In genomic region chr13:45544520-45544919, GRCh38 we compare ENCODE assay signal across 20 cellular contexts.
A peak's percentile ranks its signal among the peaks of the same experiment; 100 is the strongest.
DNase-seq lines count a peak whose midpoint lies in the region; ATAC-seq and TF ChIP-seq lines count a peak whose summit lies in the region.
"Had no signal": no experiment of that assay in that cellular context is flagged by ENCODE, and none has a peak within 500 bp of the region (broad histone marks: within the 10 kb centered on the region; RNA-seq: fewer than 3 reads in every experiment).

No MANE protein-coding gene starts in this region.

- no peak overlapping the region for H3K23ac ChIP-seq in mesendoderm (ENCODE audit: low read length)

- no peak overlapping the region for H4K5ac ChIP-seq in mesendoderm (ENCODE audit: low read length)

- no peaks in the 10 kb centered on the region for H3K36me3 Mint-ChIP-seq in activated CD4-positive, alpha-beta T cell treated with anti-CD3 and anti-CD28 coated beads for 36 hours (ENCODE audit: low read depth)
- H3K36me3 Mint-ChIP-seq: CD4-positive, CD25-positive, alpha-beta regulatory T cell had no signal

- no peak overlapping the region for H3K4me2 ChIP-seq in Karpas-422 (ENCODE audit: low read depth, low read length, poor library complexity, severe bottlenecking)
- H3K4me2 ChIP-seq in mesendoderm (ENCODE audit: low read length), result no peak overlapping the region

- no peak overlapping the region for H3K4ac ChIP-seq in mesendoderm (ENCODE audit: low read depth, low read length)

- no peaks in the 10 kb centered on the region for H3K9me2 ChIP-seq in Karpas-422 (replicated peaks; ENCODE audit: insufficient read depth, low read length)

- no peak overlapping the region for H4K8ac ChIP-seq in mesendoderm (ENCODE audit: low read depth, low read length)

- H2BK5ac ChIP-seq in mesendoderm (ENCODE audit: low read length), result no peak overlapping the region

- peak; percentile 47 for ATAC-seq in activated CD4-positive, alpha-beta T cell treated with anti-CD3 and anti-CD28 coated beads for 36 hours
- ATAC-seq in mucosa of descending colon (no peak), HG03432 (IDR thresholded peaks at IDR 0.05; ENCODE audit: unreplicated experiment) (no peak)
- ATAC-seq: K562, Right ventricle myocardium inferior had no signal

- H3K27ac Mint-ChIP-seq in activated CD4-positive, alpha-beta T cell treated with anti-CD3 and anti-CD28 coated beads for 36 hours, result no peak overlapping the region
- H3K27ac Mint-ChIP-seq: HFFc6 had no signal

- H3K9ac ChIP-seq in Karpas-422 (ENCODE audit: low read length) (no peak overlapping the region), mesendoderm (ENCODE audit: low read length) (no peak overlapping the region)

- H3K4me3 ChIP-seq in Karpas-422 (ENCODE audit: low read length) (no peak overlapping the region), WERI-Rb-1 (ENCODE audit: low read depth, low read length) (no peak overlapping the region), mesendoderm (ENCODE audit: low read length) (no peak overlapping the region), mucosa of descending colon (no peak overlapping the region)
- H3K4me3 ChIP-seq: K562 had no signal

- POLR2A ChIA-PET in activated CD4-positive, alpha-beta T cell treated with anti-CD3 and anti-CD28 coated beads for 36 hours (lab: Charles Lee), result no interaction called here

- no peaks in the 10 kb centered on the region for H3K9me3 Mint-ChIP-seq in activated CD4-positive, alpha-beta T cell treated with anti-CD3 and anti-CD28 coated beads for 36 hours (ENCODE audit: low read depth)
- H3K9me3 Mint-ChIP-seq: CD4-positive, CD25-positive, alpha-beta regulatory T cell; HFFc6 had no signal

- no peak overlapping the region for H3K27ac ChIP-seq in Karpas-422 (ENCODE audit: low read length)
- no peak overlapping the region for H3K27ac ChIP-seq in WERI-Rb-1
- H3K27ac ChIP-seq in mesendoderm (ENCODE audit: low read depth, low read length), result no peak overlapping the region

- H3K27me3 Mint-ChIP-seq in activated CD4-positive, alpha-beta T cell treated with anti-CD3 and anti-CD28 coated beads for 36 hours, result no peaks in the 10 kb centered on the region

- no peak for DNase-seq in activated CD4-positive, alpha-beta T cell treated with anti-CD3 and anti-CD28 coated beads for 36 hours
- no peak for DNase-seq in activated CD4-positive, alpha-beta T cell treated with anti-CD3 and anti-CD28 coated beads, Interleukin-2, amount 50 U/mL, for 1 hour
- DNase-seq in Karpas-422 (peak; percentile 35), WERI-Rb-1 (no peak), mesendoderm (peak; percentile 25), mucosa of descending colon (no peak), NCI-H2227 treated with DMSO at 0.1 percent for 48 hours (lab: John Stamatoyannopoulos, UW) (no peak)
- DNase-seq: 8988T; CD4-positive, CD25-positive, alpha-beta regulatory T cell; COR-L47; GF-D8; GOT3; HFFc6; MV-4-11; NCI-H1694 treated with DMSO at 0.1 percent for 48 hours; NCI-H226; SW 1271 had no signal

- no peak overlapping the region for H2BK15ac ChIP-seq in mesendoderm (replicated peaks; ENCODE audit: low read depth)

- no peak overlapping the region for H3K18ac ChIP-seq in mesendoderm (ENCODE audit: low read length)

- H2AFZ ChIP-seq in Karpas-422 (ENCODE audit: low read length), result no peak overlapping the region

- H2AK5ac ChIP-seq in mesendoderm (ENCODE audit: low read length), result no peak overlapping the region

- no peak overlapping the region for H3K4me3 Mint-ChIP-seq in activated CD4-positive, alpha-beta T cell treated with anti-CD3 and anti-CD28 coated beads for 36 hours
- H3K4me3 Mint-ChIP-seq: CD4-positive, CD25-positive, alpha-beta regulatory T cell; HFFc6 had no signal

- H4K20me1 ChIP-seq in Karpas-422 (ENCODE audit: insufficient read depth, low read depth, low read length), result 0 out of 2 replicates have a peak, but pooled peaks cover 6% of the 10 kb centered on the region

- H3K36me3 ChIP-seq in Karpas-422 (ENCODE audit: insufficient read depth, low read length) (no peaks in the 10 kb centered on the region), WERI-Rb-1 (no peaks in the 10 kb centered on the region), mesendoderm (ENCODE audit: control insufficient read depth, insufficient read depth, low read length) (no peaks in the 10 kb centered on the region), mucosa of descending colon (ENCODE audit: low read depth) (no peaks in the 10 kb centered on the region)

- intact Hi-C loops in activated CD4-positive, alpha-beta T cell treated with anti-CD3 and anti-CD28 coated beads for 36 hours (cut with DNase I, micrococcal nuclease), result no loop called here
- intact Hi-C loops in mucosa of descending colon (cut with DNase I, micrococcal nuclease), result no loop called here

- H3K4me1 Mint-ChIP-seq in activated CD4-positive, alpha-beta T cell treated with anti-CD3 and anti-CD28 coated beads for 36 hours, result no peaks in the 10 kb centered on the region

- no peaks in the 10 kb centered on the region for H3K79me1 ChIP-seq in mesendoderm (ENCODE audit: low read length)

- CTCF ChIA-PET in activated CD4-positive, alpha-beta T cell treated with anti-CD3 and anti-CD28 coated beads for 36 hours (lab: Charles Lee), result interaction anchor here (0.6 kb wide), 1 partner anchor 10 kb away, joined by 3 read pairs; no protein-coding TSS in a partner anchor

- no CpG with 5 or more reads among the region's 2 CpGs for WGBS in mesendoderm (ENCODE audit: extremely low coverage, insufficient coverage, low lambda C conversion rate)

- H3K9me3 ChIP-seq in Karpas-422 (ENCODE audit: low read length), result no peaks in the 10 kb centered on the region
- no peaks in the 10 kb centered on the region for H3K9me3 ChIP-seq in WERI-Rb-1 (ENCODE audit: severe bottlenecking)
- no peaks in the 10 kb centered on the region for H3K9me3 ChIP-seq in mucosa of descending colon

- H3K79me2 ChIP-seq in Karpas-422 (ENCODE audit: low read length) (no peaks in the 10 kb centered on the region), mesendoderm (ENCODE audit: control insufficient read depth, insufficient read depth, low read length) (no peaks in the 10 kb centered on the region)

- no peak overlapping the region for H3K56ac ChIP-seq in mesendoderm (ENCODE audit: low read length)

- H2BK120ac ChIP-seq in mesendoderm (ENCODE audit: low read depth, low read length), result no peak overlapping the region

- H3K27me3 ChIP-seq in Karpas-422 (ENCODE audit: low read length) (no peaks in the 10 kb centered on the region), WERI-Rb-1 (ENCODE audit: insufficient read depth, low read depth, severe bottlenecking) (no peaks in the 10 kb centered on the region), mesendoderm (ENCODE audit: insufficient read depth, low read length, poor library complexity) (no peaks in the 10 kb centered on the region)

- peaks cover 10% of the 10 kb centered on the region for H3K4me1 ChIP-seq in Karpas-422 (ENCODE audit: low read length)
- no peaks in the 10 kb centered on the region for H3K4me1 ChIP-seq in mesendoderm (ENCODE audit: control insufficient read depth, low read depth, low read length)
- H3K4me1 ChIP-seq in mucosa of descending colon (ENCODE audit: low read depth), result no peaks in the 10 kb centered on the region

- TF ChIP-seq CTCF in WERI-Rb-1 (IDR thresholded peaks at IDR 0.05; ENCODE audit: low read depth, low read length), result 0 out of 2 replicates have a peak, but pooled peaks have one; percentile 18
- no peak for TF ChIP-seq CTCF in mucosa of descending colon (IDR thresholded peaks at IDR 0.05)

Comparison
In these comparisons a context has a peak if more than half of its experiments do, and no peak if none do; other contexts are left out.
1. DNase-seq: peak in Karpas-422 (single experiment) and mesendoderm (single experiment); none in activated CD4-positive, alpha-beta T cell treated with anti-CD3 and anti-CD28 coated beads for 36 hours (single experiment), activated CD4-positive, alpha-beta T cell treated with anti-CD3 and anti-CD28 coated beads, Interleukin-2, amount 50 U/mL, for 1 hour (single experiment), WERI-Rb-1 (single experiment), mucosa of descending colon (0 of 3) and NCI-H2227 treated with DMSO at 0.1 percent for 48 hours (single experiment).